Comparison of ENCODE assay signal across 25 cellular contexts in the genomic region with DNA sequence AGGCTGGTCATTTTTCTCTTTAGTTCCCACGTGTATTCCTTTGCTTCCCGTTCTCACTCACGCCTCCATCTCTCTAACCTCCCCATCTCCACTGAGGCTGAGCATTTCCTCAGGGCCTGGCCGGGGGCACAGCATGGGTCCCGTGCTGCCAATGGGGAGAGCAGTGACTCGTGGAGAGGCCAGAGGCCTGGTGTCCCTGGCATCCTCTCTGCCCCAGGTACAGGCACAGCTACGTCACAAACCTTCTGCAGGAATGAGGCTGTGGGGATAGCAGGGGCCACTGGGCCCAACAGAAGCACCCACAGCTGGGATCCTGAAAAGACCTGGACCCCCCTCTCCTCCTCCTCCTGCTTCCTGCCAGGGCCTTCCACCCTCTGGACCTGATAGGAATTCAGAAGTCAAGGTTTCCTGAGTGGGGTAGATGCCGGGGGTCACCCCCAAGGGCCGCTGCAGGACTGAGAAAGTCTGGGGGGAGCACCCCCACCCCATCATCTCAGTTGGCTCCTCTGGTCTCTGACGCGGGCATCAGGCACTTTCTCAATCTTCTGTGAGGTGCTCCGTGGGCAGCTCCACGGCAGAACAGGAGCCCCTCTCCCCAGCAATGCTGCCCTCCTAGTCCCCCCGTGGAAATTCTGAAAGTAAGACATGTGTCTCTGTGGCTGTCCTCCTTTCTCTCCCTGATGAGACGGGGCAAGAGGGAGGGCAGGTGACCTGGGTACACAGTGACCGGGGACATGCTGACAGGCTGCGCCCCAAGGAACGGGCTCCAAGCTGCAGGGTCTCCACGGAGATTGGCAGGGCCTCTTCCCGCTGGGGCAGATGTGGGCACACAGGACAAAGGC. TPM values are rescaled to one million over a fixed set of nuclear protein-coding genes. Genes with fewer than 3 reads are reported as not detected.
DNase-seq lines count a peak whose midpoint lies in the region; ATAC-seq, FAIRE-seq and TF ChIP-seq lines count a peak whose summit lies in the region.
"Had no signal": no experiment of that assay in that cellular context is flagged by ENCODE, and none has a peak within 500 bp of the region (broad histone marks: within the 10 kb centered on the region; RNA-seq: fewer than 3 reads in every experiment).

No MANE protein-coding gene starts in this region.

- 5% methylated on average over 6 of the region's 20 CpGs for WGBS in HepG2 (ENCODE audit: low lambda C conversion rate)
- 64% methylated on average over 7 of the region's 20 CpGs for WGBS in right lobe of liver (ENCODE audit: insufficient coverage, low coverage, low lambda C conversion rate, missing lambda C conversion rate)

- CTCF ChIA-PET in HepG2 (lab: Yijun Ruan, JAX; ENCODE audit: low intra/inter-chr PET ratio, low total read pairs) = no interaction called here

- H3K4me1 ChIP-seq in HepG2 (ENCODE audit: insufficient read depth, low read length) (no peaks in the 10 kb centered on the region), right lobe of liver (no peaks in the 10 kb centered on the region)
- H3K4me1 ChIP-seq: Peyer's patch, SJCRH30 had no signal

- H3K36me3 ChIP-seq in HepG2 (replicated peaks in 1 of 2; ENCODE audit: control insufficient read depth in 1 of 2, insufficient read depth in 2 of 2, low read length in 2 of 2) (no peaks in the 10 kb centered on the region), right lobe of liver (no peaks in the 10 kb centered on the region)
- H3K36me3 ChIP-seq: BLaER1, Peyer's patch, SJCRH30 had no signal

- TF ChIP-seq POLR2A in HepG2 (IDR thresholded peaks at IDR 0.05; ENCODE audit: insufficient read depth in 1 of 2, low read depth in 2 of 2, low read length in 2 of 2) (no peak), right lobe of liver (IDR thresholded peaks at IDR 0.05) (no peak)

- H3K27me3 ChIP-seq in HepG2 (ENCODE audit: control insufficient read depth in 1 of 2, insufficient read depth in 2 of 2, low read length in 2 of 2) = peaks cover 0 to 3% of the 10 kb centered on the region in 2 experiments; a peak in 3 of 5 replicates
- no peaks in the 10 kb centered on the region for H3K27me3 ChIP-seq in right lobe of liver
- H3K27me3 ChIP-seq: BLaER1, Peyer's patch had no signal

- no peaks in the 10 kb centered on the region for H3K79me2 ChIP-seq in HepG2 (ENCODE audit: insufficient read depth, low read length)

- no TSS peak for BruUV-seq in HepG2 (replicated peaks; lab: Mats Ljungman, UMichigan)

- no peak overlapping the region for H3K9ac ChIP-seq in HepG2 (ENCODE audit: insufficient read depth, low read depth, low read length)
- H3K9ac ChIP-seq: BLaER1 had no signal

- DNase-seq in HepG2 (ENCODE audit: low spot score) (no peak), right lobe of liver (no peak), islet precursor cell (peak; percentile 37), sciatic nerve (ENCODE audit: low spot score) (peak; percentile 42), ACHN (no peak), T-helper 17 cell (no peak)
- DNase-seq: CD4-positive, alpha-beta memory T cell; DMS153; NCI-H1105; NCI-H146; NCI-H2029; NCI-H226; NCI-H524 treated with DMSO at 0.1 percent for 48 hours; NCI-H82; Peyer's patch; SJCRH30 had no signal

- TF ChIP-seq RAD21 in HepG2 (CRISPR knock-in tag; IDR thresholded peaks at IDR 0.05) = no peak

- H2AFZ ChIP-seq in HepG2 (ENCODE audit: low read length) = no peak overlapping the region
- H2AFZ ChIP-seq: GM23338 had no signal

- H3K27ac ChIP-seq in HepG2 (ENCODE audit: extremely low read length, insufficient read depth, low read length) = no peak overlapping the region
- no peak overlapping the region for H3K27ac ChIP-seq in right lobe of liver
- H3K27ac ChIP-seq: BLaER1, Peyer's patch, SJCRH30 had no signal

- peaks cover 10% of the 10 kb centered on the region for H3K4me1 Mint-ChIP-seq in T-helper 17 cell
- H3K4me1 Mint-ChIP-seq: GM23338 had no signal

- peaks cover 68% of the 10 kb centered on the region for H3K27me3 Mint-ChIP-seq in T-helper 17 cell

- no peak overlapping the region for H3K27ac Mint-ChIP-seq in T-helper 17 cell
- H3K27ac Mint-ChIP-seq: CD4-positive, alpha-beta memory T cell; GM23338; IgD-negative memory B cell had no signal

- H3K4me3 Mint-ChIP-seq in T-helper 17 cell = no peak overlapping the region
- H3K4me3 Mint-ChIP-seq: CD4-positive, alpha-beta memory T cell; GM23338; IgD-negative memory B cell had no signal

- no peak for TF ChIP-seq EP300 in HepG2 (IDR thresholded peaks at IDR 0.05; ENCODE audit: low read depth in 2 of 2, low read length in 2 of 2)
- TF ChIP-seq EP300 in HepG2 (CRISPR knock-in tag; IDR thresholded peaks at IDR 0.05; ENCODE audit: borderline replicate concordance) = no peak

- H3K4me2 ChIP-seq in HepG2 (ENCODE audit: low read depth, low read length) = no peak overlapping the region
- H3K4me2 ChIP-seq: BLaER1, GM23338 had no signal

- H3K4me3 ChIP-seq in HepG2 (replicated peaks in 1 of 3; ENCODE audit: insufficient read depth in 1 of 3, low read depth in 2 of 3, low read length in 3 of 3) (no peak overlapping the region), right lobe of liver (no peak overlapping the region)
- H3K4me3 ChIP-seq: BLaER1, GM23338, Peyer's patch, SJCRH30 had no signal

- no peak for FAIRE-seq in HepG2 (lab: Jason Lieb, UNC)
- FAIRE-seq: GM12891 had no signal

- TF ChIP-seq CTCF in HepG2 (CRISPR knock-in tag; IDR thresholded peaks at IDR 0.05) (no peak), right lobe of liver (IDR thresholded peaks at IDR 0.05) (no peak)

- intact Hi-C loops in HepG2 (cut with micrococcal nuclease; ENCODE audit: unreplicated experiment) (no loop called here), right lobe of liver (cut with DNase I) (no loop called here), sciatic nerve (cut with DNase I) (no loop called here)

- peaks cover 2% of the 10 kb centered on the region for H3K36me3 Mint-ChIP-seq in T-helper 17 cell (ENCODE audit: low read depth)
- H3K36me3 Mint-ChIP-seq: CD4-positive, alpha-beta memory T cell; IgD-negative memory B cell had no signal

- POLR2A ChIA-PET in HepG2 (lab: Yijun Ruan, JAX) = no interaction called here

- H4K20me1 ChIP-seq in HepG2 (ENCODE audit: insufficient read depth, low read length) = no peaks in the 10 kb centered on the region
- H4K20me1 ChIP-seq: BLaER1 had no signal

- no peaks in the 10 kb centered on the region for H3K9me3 ChIP-seq in HepG2 (ENCODE audit: low read length)
- no peaks in the 10 kb centered on the region for H3K9me3 ChIP-seq in right lobe of liver
- H3K9me3 ChIP-seq in T-helper 17 cell (ENCODE audit: control insufficient read depth, low read length, poor library complexity, severe bottlenecking) = no peaks in the 10 kb centered on the region
- H3K9me3 ChIP-seq: BLaER1, Peyer's patch, SJCRH30 had no signal

- in situ Hi-C loops in HepG2 (cut with HindIII; ENCODE audit: extremely low pct_ligation_motif_present, low pct_unique_long_range_greater_than_20kb) = loop anchor here (25.0 kb wide), 1 partner anchor 757 kb away; no protein-coding TSS in a partner anchor
- in situ Hi-C loops in ACHN (cut with HindIII; ENCODE audit: low pct_ligation_motif_present, low pct_unique_long_range_greater_than_20kb, low sequenced_read_pairs) = no loop called here

- no peak for ATAC-seq in HepG2
- ATAC-seq in right lobe of liver = no peak
- ATAC-seq in sciatic nerve = no peak
- no peak for ATAC-seq in GM19328 (IDR thresholded peaks at IDR 0.05; ENCODE audit: unreplicated experiment)
- no peak for ATAC-seq in T-helper 17 cell
- ATAC-seq: GM23338, HCT116 had no signal

RNA-seq across cellular contexts. Expression of gene PNPLA5, which starts 11.7 kb away (rescaled TPM):
- not detected in 2 replicates for total RNA-seq in HepG2 (2016; rRNA removed; fragmentation: Illumina TruSeq; extraction: Trizol)
- not detected in 2 replicates for total RNA-seq in HepG2 (2016; cell fraction: cytosol; rRNA removed; fragmentation: Illumina TruSeq; extraction: Trizol; ENCODE audit: low read depth)
- total RNA-seq in HepG2 (2016; cell fraction: insoluble cytoplasmic fraction; rRNA removed; fragmentation: Illumina TruSeq; extraction: Trizol) = not detected in 2 replicates
- total RNA-seq in HepG2 (2016; cell fraction: membrane; rRNA removed; fragmentation: Illumina TruSeq; extraction: Trizol) = not detected in 2 replicates
- not detected in 2 replicates for total RNA-seq in HepG2 (2016; cell fraction: nucleus; rRNA removed; fragmentation: Illumina TruSeq; extraction: Trizol)
- polyA plus RNA-seq in HepG2 (2011; rRNA removed) = not detected in 2 replicates
- polyA plus RNA-seq in HepG2 (2011; cell fraction: cytosol; rRNA removed) = not detected in 2 replicates
- not detected in 2 replicates for polyA plus RNA-seq in HepG2 (2011; cell fraction: nucleus; rRNA removed)
- polyA plus RNA-seq in HepG2 (2012) = not detected in 2 replicates
- not detected in 2 replicates for polyA plus RNA-seq in HepG2 (2016; cell fraction: cytosol; fragmentation: Illumina TruSeq; extraction: Trizol; ENCODE audit: low read depth)
- polyA plus RNA-seq in HepG2 (2016; cell fraction: insoluble cytoplasmic fraction; fragmentation: Illumina TruSeq; extraction: Trizol; ENCODE audit: low read depth) = not detected in 2 replicates
- polyA plus RNA-seq in HepG2 (2016; cell fraction: membrane; fragmentation: Illumina TruSeq; extraction: Trizol; ENCODE audit: low read depth) = not detected in 2 replicates
- polyA plus RNA-seq in HepG2 (2016; cell fraction: nucleus; fragmentation: Illumina TruSeq; extraction: Trizol; ENCODE audit: insufficient read depth, low read depth) = not detected in 2 replicates
- polyA minus RNA-seq in HepG2 (2011; rRNA and poly(A)+ RNA removed; ENCODE audit: low replicate concordance) = not detected in 2 replicates
- polyA minus RNA-seq in HepG2 (2011; cell fraction: cytosol; rRNA and poly(A)+ RNA removed) = not detected in 2 replicates
- polyA minus RNA-seq in HepG2 (2011; cell fraction: nucleus; rRNA and poly(A)+ RNA removed) = not detected in 2 replicates
- total RNA-seq in right lobe of liver = 1 to 10 TPM in 1 of 6 experiments, not detected in 5; 2.8 TPM
- not detected for total RNA-seq in sciatic nerve
- not detected for total RNA-seq in T-helper 17 cell
- total RNA-seq: A673; CD4-positive, alpha-beta memory T cell; G401; Peyer's patch; SJCRH30 had no signal
- polyA plus RNA-seq: CD4-positive, alpha-beta memory T cell; IgD-negative memory B cell had no signal

RNA-seq across cellular contexts. Expression of gene SULT4A1, which starts 17.8 kb away (rescaled TPM):
- total RNA-seq in HepG2 (2016; rRNA removed; fragmentation: Illumina TruSeq; extraction: Trizol) (not detected in 2 replicates), right lobe of liver (under 1 TPM in 4 of 6 experiments, not detected in 2; 0.09 to 0.20 (median 0.15) TPM), sciatic nerve (0.27 TPM), T-helper 17 cell (not detected)
- not detected in 2 replicates for total RNA-seq in HepG2 (2016; cell fraction: cytosol; rRNA removed; fragmentation: Illumina TruSeq; extraction: Trizol; ENCODE audit: low read depth)
- not detected in 2 replicates for total RNA-seq in HepG2 (2016; cell fraction: insoluble cytoplasmic fraction; rRNA removed; fragmentation: Illumina TruSeq; extraction: Trizol)
- not detected in 2 replicates for total RNA-seq in HepG2 (2016; cell fraction: membrane; rRNA removed; fragmentation: Illumina TruSeq; extraction: Trizol)
- not detected in 2 replicates for total RNA-seq in HepG2 (2016; cell fraction: nucleus; rRNA removed; fragmentation: Illumina TruSeq; extraction: Trizol)
- polyA plus RNA-seq in HepG2 (2011; rRNA removed) = not detected in 2 replicates
- polyA plus RNA-seq in HepG2 (2011; cell fraction: cytosol; rRNA removed) = not detected in 2 replicates
- not detected in 2 replicates for polyA plus RNA-seq in HepG2 (2011; cell fraction: nucleus; rRNA removed)
- not detected in 2 replicates for polyA plus RNA-seq in HepG2 (2012)
- not detected in 2 replicates for polyA plus RNA-seq in HepG2 (2016; cell fraction: cytosol; fragmentation: Illumina TruSeq; extraction: Trizol; ENCODE audit: low read depth)
- not detected in 2 replicates for polyA plus RNA-seq in HepG2 (2016; cell fraction: insoluble cytoplasmic fraction; fragmentation: Illumina TruSeq; extraction: Trizol; ENCODE audit: low read depth)
- polyA plus RNA-seq in HepG2 (2016; cell fraction: membrane; fragmentation: Illumina TruSeq; extraction: Trizol; ENCODE audit: low read depth) = not detected in 2 replicates
- polyA plus RNA-seq in HepG2 (2016; cell fraction: nucleus; fragmentation: Illumina TruSeq; extraction: Trizol; ENCODE audit: insufficient read depth, low read depth) = not detected in 2 replicates
- polyA minus RNA-seq in HepG2 (2011; rRNA and poly(A)+ RNA removed; ENCODE audit: low replicate concordance) = not detected in 2 replicates
- polyA minus RNA-seq in HepG2 (2011; cell fraction: cytosol; rRNA and poly(A)+ RNA removed) = not detected in 2 replicates
- not detected in 2 replicates for polyA minus RNA-seq in HepG2 (2011; cell fraction: nucleus; rRNA and poly(A)+ RNA removed)
- total RNA-seq: CD4-positive, alpha-beta memory T cell; OCI-LY7; SJCRH30 had no signal
- polyA plus RNA-seq: CD4-positive, alpha-beta memory T cell; IgD-negative memory B cell had no signal

RNA-seq across cellular contexts. Expression of gene PNPLA3, which starts 43.5 kb away (rescaled TPM):
- total RNA-seq in HepG2 (2016; rRNA removed; fragmentation: Illumina TruSeq; extraction: Trizol) (13.7 and 16.9 TPM in 2 replicates), right lobe of liver (10 to 100 TPM; 17.5 to 66.8 (median 60.3) TPM), sciatic nerve (7.8 TPM), T-helper 17 cell (not detected)
- 4.8 and 8.4 TPM in 2 replicates for total RNA-seq in HepG2 (2016; cell fraction: cytosol; rRNA removed; fragmentation: Illumina TruSeq; extraction: Trizol; ENCODE audit: low read depth)
- 10.7 and 17.4 TPM in 2 replicates for total RNA-seq in HepG2 (2016; cell fraction: insoluble cytoplasmic fraction; rRNA removed; fragmentation: Illumina TruSeq; extraction: Trizol)
- 4.8 and 6.1 TPM in 2 replicates for total RNA-seq in HepG2 (2016; cell fraction: membrane; rRNA removed; fragmentation: Illumina TruSeq; extraction: Trizol)
- 21.0 and 22.1 TPM in 2 replicates for total RNA-seq in HepG2 (2016; cell fraction: nucleus; rRNA removed; fragmentation: Illumina TruSeq; extraction: Trizol)
- 19.8 and 24.1 TPM in 2 replicates for polyA plus RNA-seq in HepG2 (2011; rRNA removed)
- 9.1 and 9.8 TPM in 2 replicates for polyA plus RNA-seq in HepG2 (2011; cell fraction: cytosol; rRNA removed)
- 53.2 and 70.9 TPM in 2 replicates for polyA plus RNA-seq in HepG2 (2011; cell fraction: nucleus; rRNA removed)
- polyA plus RNA-seq in HepG2 (2012) = 13.9 and 14.4 TPM in 2 replicates
- polyA plus RNA-seq in HepG2 (2016; cell fraction: cytosol; fragmentation: Illumina TruSeq; extraction: Trizol; ENCODE audit: low read depth) = 0.89 and 0.97 TPM in 2 replicates
- 7.2 and 8.6 TPM in 2 replicates for polyA plus RNA-seq in HepG2 (2016; cell fraction: insoluble cytoplasmic fraction; fragmentation: Illumina TruSeq; extraction: Trizol; ENCODE audit: low read depth)
- 1.2 and 1.4 TPM in 2 replicates for polyA plus RNA-seq in HepG2 (2016; cell fraction: membrane; fragmentation: Illumina TruSeq; extraction: Trizol; ENCODE audit: low read depth)
- polyA plus RNA-seq in HepG2 (2016; cell fraction: nucleus; fragmentation: Illumina TruSeq; extraction: Trizol; ENCODE audit: insufficient read depth, low read depth) = 32.5 and 34.1 TPM in 2 replicates
- 7.9 and 27.4 TPM in 2 replicates for polyA minus RNA-seq in HepG2 (2011; rRNA and poly(A)+ RNA removed; ENCODE audit: low replicate concordance)
- polyA minus RNA-seq in HepG2 (2011; cell fraction: cytosol; rRNA and poly(A)+ RNA removed) = 7.7 and 11.8 TPM in 2 replicates
- 28.2 and 46.9 TPM in 2 replicates for polyA minus RNA-seq in HepG2 (2011; cell fraction: nucleus; rRNA and poly(A)+ RNA removed)
- total RNA-seq: CD4-positive, alpha-beta memory T cell; OCI-LY7 had no signal
- polyA plus RNA-seq: CD4-positive, alpha-beta memory T cell; IgD-negative memory B cell had no signal

Comparison
In these comparisons a context has a peak if more than half of its experiments do, and no peak if none do; other contexts are left out.
1. DNase-seq: peak in islet precursor cell (single experiment) and sciatic nerve (single experiment); none in HepG2 (single experiment), right lobe of liver (0 of 3), ACHN (single experiment) and T-helper 17 cell (0 of 3).